Comparison of ENCODE assay signal across 8 cellular contexts in the genomic region with DNA sequence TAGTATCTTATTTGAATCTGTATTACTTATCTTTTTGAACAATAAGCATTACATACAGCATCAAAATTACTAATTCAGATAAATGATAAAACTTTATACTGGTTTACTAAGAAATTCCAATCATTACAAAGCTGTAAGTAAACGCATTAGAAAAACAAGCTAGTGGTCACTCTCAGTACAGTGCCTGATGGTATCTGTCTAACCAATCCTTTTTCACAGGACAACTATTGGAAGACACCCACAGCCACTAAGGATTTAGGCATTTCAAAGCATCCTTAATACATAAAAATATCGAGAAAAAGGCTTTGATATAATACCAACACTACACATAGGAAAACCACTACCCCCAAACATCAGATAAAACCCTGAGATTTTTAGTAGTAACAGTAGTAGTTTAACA. TPM values are rescaled to one million over a fixed set of nuclear protein-coding genes. Genes with fewer than 3 reads are reported as not detected.
DNase-seq lines count a peak whose midpoint lies in the region; TF ChIP-seq lines count a peak whose summit lies in the region.

No MANE protein-coding gene starts in this region.

- H3K9me3 ChIP-seq in fibroblast of lung (ENCODE audit: control insufficient read depth, insufficient read depth, low read depth, low read length) (no peaks in the 10 kb centered on the region), tibial nerve (no peaks in the 10 kb centered on the region)

- no peak for TF ChIP-seq POLR2A in tibial nerve (IDR thresholded peaks at IDR 0.05)

- H3K27me3 ChIP-seq in GM06990 (replicated peaks; ENCODE audit: control insufficient read depth, insufficient read depth, low read length) (no peaks in the 10 kb centered on the region), fibroblast of lung (ENCODE audit: control insufficient read depth, insufficient read depth, low read length) (no peaks in the 10 kb centered on the region), tibial nerve (no peaks in the 10 kb centered on the region)

- TF ChIP-seq EP300 in tibial nerve (IDR thresholded peaks at IDR 0.05): no peak

- TF ChIP-seq CTCF in GM06990 (IDR thresholded peaks at IDR 0.05; ENCODE audit: insufficient read depth, low read length, poor library complexity, severe bottlenecking) (no peak), fibroblast of lung (conservative IDR thresholded peaks at IDR 0.05 in 1 of 2, IDR thresholded peaks at IDR 0.05 in 1 of 2; ENCODE audit: low read depth in 1 of 2, low read length in 2 of 2) (no peak), retinal pigment epithelial cell (conservative IDR thresholded peaks at IDR 0.05; ENCODE audit: low read depth, low read length) (no peak), tibial nerve (IDR thresholded peaks at IDR 0.05) (no peak)

- peak overlapping the region; percentile 97 for H3K4me2 ChIP-seq in fibroblast of lung (ENCODE audit: extremely low read depth, insufficient read depth, low read length)

- 30 to 32% methylated on average over 2 of the region's 2 CpGs for WGBS in tibial nerve, 2 donors

- H3K4me1 ChIP-seq in fibroblast of lung (ENCODE audit: control insufficient read depth, extremely low read depth, insufficient read depth, low read length) (peaks cover 4% of the 10 kb centered on the region), tibial nerve (peaks cover 0 to 59% (median 22%) of the 10 kb centered on the region in 4 donors)

- H3K9ac ChIP-seq in fibroblast of lung (ENCODE audit: insufficient read depth, low read length): no peak overlapping the region

- peaks cover 2% of the 10 kb centered on the region for H4K20me1 ChIP-seq in fibroblast of lung (ENCODE audit: control insufficient read depth, extremely low read depth, insufficient read depth, low read length)

- H3K4me3 ChIP-seq in GM06990 (replicated peaks; ENCODE audit: low read depth, low read length) (peak overlapping the region; percentile 97), fibroblast of lung (replicated peaks in 1 of 4; ENCODE audit: control extremely low read depth in 1 of 4, insufficient read depth in 1 of 4, low read depth in 3 of 4, low read length in 4 of 4) (peak overlapping the region; percentile 84 to 97 (median 94)), retinal pigment epithelial cell (ENCODE audit: low read length) (peak overlapping the region; percentile 64), tibial nerve (peak overlapping the region in 2 of 4 donors; percentile 97 to 99)

- DNase-seq in GM06990 (ENCODE audit: extremely low read depth, insufficient read length) (no peak), RKO (ENCODE audit: low spot score) (peak; percentile 29), fibroblast of lung (ENCODE audit: low read depth in 2 of 2) (peak in 1 of 2 donors; percentile 70), retinal pigment epithelial cell (ENCODE audit: low read depth) (no peak), NCI-H526 treated with DMSO at 0.1 percent for 48 hours (lab: John Stamatoyannopoulos, UW) (no peak), tibial nerve (ENCODE audit: low spot score in 2 of 2) (no peak), NCI-H2081 (lab: John Stamatoyannopoulos, UW) (no peak), DMS53 (lab: John Stamatoyannopoulos, UW) (no peak)

- H2AFZ ChIP-seq in fibroblast of lung (ENCODE audit: low read length): no peak overlapping the region

- no peak overlapping the region for H3K27ac ChIP-seq in fibroblast of lung (ENCODE audit: insufficient read depth, low read length)
- H3K27ac ChIP-seq in tibial nerve: peak overlapping the region in 1 of 4 donors; percentile 11

- H3K36me3 ChIP-seq in GM06990 (ENCODE audit: control insufficient read depth, insufficient read depth, low read length) (peaks cover 5% of the 10 kb centered on the region), fibroblast of lung (ENCODE audit: control insufficient read depth, insufficient read depth, low read length) (peaks cover 10% of the 10 kb centered on the region), tibial nerve (peaks cover 0 to 38% (median 11%) of the 10 kb centered on the region in 3 donors)

- peaks cover 56% of the 10 kb centered on the region for H3K79me2 ChIP-seq in fibroblast of lung (ENCODE audit: control insufficient read depth, insufficient read depth, low read length)

RNA-seq across cellular contexts. Expression of a gene that starts 2.6 kb away (rescaled TPM):
- total RNA-seq in fibroblast of lung (171 and 232 TPM in 2 replicates), tibial nerve (100 to 1,000 TPM; 119 to 175 (median 129) TPM)
- 254 and 280 TPM in 2 replicates for polyA plus RNA-seq in fibroblast of lung
- polyA plus RNA-seq in fibroblast of lung (2012): 194 and 203 TPM in 2 replicates
- 82.4 and 85.4 TPM in 2 replicates for polyA minus RNA-seq in fibroblast of lung (ENCODE audit: low replicate concordance)
